Comparison of ENCODE assay signal across 22 cellular contexts in the genomic region with DNA sequence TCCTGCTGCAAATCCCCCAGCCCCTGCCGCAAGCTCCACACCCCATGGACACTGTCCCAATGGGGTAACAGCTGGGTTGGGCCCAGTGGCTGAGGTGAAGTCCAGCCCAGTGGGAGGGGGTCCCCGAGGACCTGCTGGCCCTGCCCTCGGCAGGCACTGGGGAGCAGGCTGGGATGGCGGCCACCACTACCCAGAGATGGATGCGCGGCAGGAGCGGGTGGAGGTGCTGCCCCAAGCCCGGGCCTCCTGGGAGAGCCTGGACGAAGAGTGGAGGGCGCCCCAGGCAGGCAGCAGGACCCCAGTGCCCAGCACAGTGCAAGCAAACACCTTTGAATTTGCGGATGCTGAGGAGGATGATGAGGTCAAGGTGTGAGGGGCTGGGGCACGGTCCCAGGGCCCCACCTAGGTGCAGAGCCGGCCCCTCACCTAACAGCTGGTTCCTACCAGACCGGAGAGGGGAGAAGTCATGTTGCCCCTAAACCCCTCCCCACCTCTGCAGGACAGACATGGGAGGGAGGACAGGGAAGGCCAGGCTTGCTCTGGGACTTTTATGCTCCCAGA. TPM values are rescaled to one million over a fixed set of nuclear protein-coding genes. Genes with fewer than 3 reads are reported as not detected.
DNase-seq lines count a peak whose midpoint lies in the region; ATAC-seq, FAIRE-seq and TF ChIP-seq lines count a peak whose summit lies in the region.
"Had no signal": no experiment of that assay in that cellular context is flagged by ENCODE, and none has a peak within 500 bp of the region (broad histone marks: within the 10 kb centered on the region; RNA-seq: fewer than 3 reads in every experiment).

No MANE protein-coding gene starts in this region.

- peaks cover 20% of the 10 kb centered on the region for H3K4me1 Mint-ChIP-seq in activated CD8-positive, alpha-beta T cell treated with anti-CD3 and anti-CD28 coated beads for 36 hours (ENCODE audit: low read depth)

- H3K27me3 Mint-ChIP-seq in activated CD8-positive, alpha-beta T cell treated with anti-CD3 and anti-CD28 coated beads for 36 hours: peaks cover 7% of the 10 kb centered on the region

- H3K4me1 ChIP-seq in A549: peaks cover 49% of the 10 kb centered on the region
- peaks cover 11 to 78% (median 20%) of the 10 kb centered on the region in 4 donors for H3K4me1 ChIP-seq in Peyer's patch
- H3K4me1 ChIP-seq in endothelial cell of umbilical vein (ENCODE audit: control insufficient read depth, extremely low read depth, insufficient read depth, low read length): peaks cover 29% of the 10 kb centered on the region
- H3K4me1 ChIP-seq in osteoblast (ENCODE audit: insufficient read depth, low read length): peaks cover 36% of the 10 kb centered on the region

- intact Hi-C loops in endothelial cell of umbilical vein (cut with micrococcal nuclease): no loop called here
- intact Hi-C loops in activated CD8-positive, alpha-beta T cell treated with anti-CD3 and anti-CD28 coated beads for 36 hours (cut with micrococcal nuclease): loop anchor here (10.0 kb wide), 1 partner anchor 254 kb away; no protein-coding TSS in a partner anchor

- no peaks in the 10 kb centered on the region for H3K27me3 ChIP-seq in Peyer's patch
- no peaks in the 10 kb centered on the region for H3K27me3 ChIP-seq in endothelial cell of umbilical vein (ENCODE audit: control insufficient read depth in 2 of 2, insufficient read depth in 2 of 2, low read length in 2 of 2)
- H3K27me3 ChIP-seq in osteoblast (ENCODE audit: insufficient read depth, low read length): no peaks in the 10 kb centered on the region

- peaks cover 41% of the 10 kb centered on the region for H3K79me2 ChIP-seq in endothelial cell of umbilical vein (ENCODE audit: control insufficient read depth, insufficient read depth, low read length)
- peaks cover 70% of the 10 kb centered on the region for H3K79me2 ChIP-seq in osteoblast (ENCODE audit: insufficient read depth, low read length)

- CTCF ChIA-PET in A549 (lab: Yijun Ruan, JAX): interaction anchor here (1.1 to 18.5 kb wide), 14 partner anchors 10 to 310 kb away, joined by 3 to 771 read pairs (median 8); partner anchors contain the start of gene LGALS2
- CTCF ChIA-PET in endothelial cell of umbilical vein (lab: Charles Lee): interaction anchor here (0.8 to 21.8 kb wide), 5 partner anchors 11 to 38 kb away, joined by 4 to 977 read pairs (median 10); partner anchors contain the start of gene LGALS2
- CTCF ChIA-PET in activated CD8-positive, alpha-beta T cell treated with anti-CD3 and anti-CD28 coated beads for 36 hours (lab: Charles Lee): interaction anchor here (1.0 to 15.7 kb wide), 7 partner anchors 10 to 253 kb away, joined by 5 to 501 read pairs (median 40); partner anchors contain the start of gene LGALS2

- no peaks in the 10 kb centered on the region for H3K9me3 ChIP-seq in A549
- no peaks in the 10 kb centered on the region for H3K9me3 ChIP-seq in Peyer's patch
- H3K9me3 ChIP-seq in endothelial cell of umbilical vein (replicated peaks; ENCODE audit: control insufficient read depth, insufficient read depth, low read length): no peaks in the 10 kb centered on the region
- H3K9me3 ChIP-seq in osteoblast (ENCODE audit: low read depth, low read length): no peaks in the 10 kb centered on the region
- H3K9me3 ChIP-seq: esophagus muscularis mucosa had no signal

- no peak overlapping the region for H3K4me3 Mint-ChIP-seq in activated CD8-positive, alpha-beta T cell treated with anti-CD3 and anti-CD28 coated beads for 36 hours
- H3K4me3 Mint-ChIP-seq: CD4-positive, CD25-positive, alpha-beta regulatory T cell had no signal

- H3K9me3 Mint-ChIP-seq in activated CD8-positive, alpha-beta T cell treated with anti-CD3 and anti-CD28 coated beads for 36 hours: no peaks in the 10 kb centered on the region
- H3K9me3 Mint-ChIP-seq: CD4-positive, CD25-positive, alpha-beta regulatory T cell had no signal

- WGBS in A549 (ENCODE audit: missing lambda C conversion rate): 92% methylated on average over 8 of the region's 14 CpGs

- peak overlapping the region; percentile 64 for H3K4me2 ChIP-seq in A549
- no peak overlapping the region for H3K4me2 ChIP-seq in endothelial cell of umbilical vein (ENCODE audit: insufficient read depth, low read length)
- no peak overlapping the region for H3K4me2 ChIP-seq in osteoblast (ENCODE audit: insufficient read depth, low read length)

- BruUV-seq in endothelial cell of umbilical vein (replicated peaks; lab: Mats Ljungman, UMichigan): no TSS peak

- POLR2A ChIA-PET in A549 (lab: Yijun Ruan, JAX) (no interaction called here), endothelial cell of umbilical vein (lab: Charles Lee) (interaction anchor here (3.0 kb wide), 1 partner anchor 22 kb away, joined by 17 read pairs; no protein-coding TSS in a partner anchor)
- POLR2A ChIA-PET in activated CD8-positive, alpha-beta T cell treated with anti-CD3 and anti-CD28 coated beads for 36 hours (lab: Charles Lee): interaction anchor here (0.8 to 1.7 kb wide), 2 partner anchors 19 to 84 kb away, joined by 5 to 6 read pairs; no protein-coding TSS in a partner anchor

- no peak overlapping the region for H3K9ac ChIP-seq in endothelial cell of umbilical vein (replicated peaks; ENCODE audit: extremely low read depth, insufficient read depth, low read length)

- peaks cover 3% of the 10 kb centered on the region for H4K20me1 ChIP-seq in endothelial cell of umbilical vein (replicated peaks; ENCODE audit: control insufficient read depth, extremely low read depth, insufficient read depth, low read length)
- H4K20me1 ChIP-seq in osteoblast (ENCODE audit: insufficient read depth, low read length): peaks cover 85% of the 10 kb centered on the region

- TF ChIP-seq POLR2A in A549 (IDR thresholded peaks at IDR 0.05; ENCODE audit: low read length): no peak
- no peak for TF ChIP-seq POLR2A in Peyer's patch (IDR thresholded peaks at IDR 0.05)
- TF ChIP-seq POLR2A in endothelial cell of umbilical vein (IDR thresholded peaks at IDR 0.05; ENCODE audit: low read depth, low read length): peak; percentile 22
- no peak for TF ChIP-seq POLR2A in erythroblast (IDR thresholded peaks at IDR 0.05; ENCODE audit: low read length)

- no peak for ATAC-seq in A549
- no peak for ATAC-seq in activated CD8-positive, alpha-beta T cell treated with anti-CD3 and anti-CD28 coated beads for 36 hours

- H3K4me3 ChIP-seq in A549: no peak overlapping the region
- no peak overlapping the region for H3K4me3 ChIP-seq in Peyer's patch
- no peak overlapping the region for H3K4me3 ChIP-seq in endothelial cell of umbilical vein (replicated peaks in 1 of 3; ENCODE audit: insufficient read depth in 1 of 3, low read depth in 1 of 3, low read length in 3 of 3)
- H3K4me3 ChIP-seq in osteoblast (ENCODE audit: insufficient read depth, low read length): no peak overlapping the region
- H3K4me3 ChIP-seq: esophagus muscularis mucosa had no signal

- no peak overlapping the region for H3K27ac Mint-ChIP-seq in activated CD8-positive, alpha-beta T cell treated with anti-CD3 and anti-CD28 coated beads for 36 hours
- H3K27ac Mint-ChIP-seq: CD4-positive, CD25-positive, alpha-beta regulatory T cell had no signal

- dilution Hi-C loops in endothelial cell of umbilical vein (cut with MboI; ENCODE audit: extremely low pct_ligation_motif_present, low sequenced_read_pairs): no loop called here

- H2AFZ ChIP-seq in endothelial cell of umbilical vein (ENCODE audit: low read depth, low read length) (no peak overlapping the region), osteoblast (ENCODE audit: low read length) (no peak overlapping the region)

- TF ChIP-seq CTCF in A549 (IDR thresholded peaks at IDR 0.05) (no peak), Peyer's patch (IDR thresholded peaks at IDR 0.05) (no peak), endothelial cell of umbilical vein (IDR thresholded peaks at IDR 0.05; ENCODE audit: extremely low read depth in 1 of 2, insufficient read depth in 1 of 2, low read depth in 1 of 2, low read length in 2 of 2) (no peak), osteoblast (IDR thresholded peaks at IDR 0.05; ENCODE audit: extremely low read depth, low read depth, low read length) (no peak)
- no peak for TF ChIP-seq CTCF in activated CD8-positive, alpha-beta T cell treated with anti-CD3 and anti-CD28 coated beads for 36 hours (IDR thresholded peaks at IDR 0.05)

- no peak for DNase-seq in A549 (ENCODE audit: low read depth in 1 of 2, low spot score in 1 of 2)
- no peak for DNase-seq in Peyer's patch
- DNase-seq in endothelial cell of umbilical vein (ENCODE audit: low read depth, low spot score): no peak
- peak; percentile 43 for DNase-seq in osteoblast (ENCODE audit: insufficient read length, low spot score, missing footprints)
- no peak for DNase-seq in NCI-H748 (lab: John Stamatoyannopoulos, UW; ENCODE audit: unreplicated experiment)
- DNase-seq in erythroblast (lab: John Stamatoyannopoulos, UW): no peak
- no peak for DNase-seq in activated CD8-positive, alpha-beta T cell treated with anti-CD3 and anti-CD28 coated beads for 36 hours
- DNase-seq in stimulated activated CD4-positive, alpha-beta T cell treated with anti-CD3 and anti-CD28 coated beads, Interleukin-2, amount 100 ng/mL, for 48 hours: no peak
- DNase-seq: activated CD4-positive, alpha-beta T cell treated with anti-CD3 and anti-CD28 coated beads for 4 hours; activated effector memory CD4-positive, alpha-beta T cell treated with Interleukin-2 at 50 U/mL for 16 hours; CD4-positive, CD25-positive, alpha-beta regulatory T cell; DMS79; NCI-H2171 treated with DMSO at 0.1 percent for 48 hours; NCI-H82; stimulated activated naive CD4-positive, alpha-beta T cell; SW 1271 had no signal

- no peak for FAIRE-seq in A549 (lab: Jason Lieb, UNC)
- FAIRE-seq in endothelial cell of umbilical vein (lab: Jason Lieb, UNC): no peak

- no peak for TF ChIP-seq EP300 in A549 (IDR thresholded peaks at IDR 0.05)

- no peaks in the 10 kb centered on the region for H3K36me3 Mint-ChIP-seq in activated CD8-positive, alpha-beta T cell treated with anti-CD3 and anti-CD28 coated beads for 36 hours (ENCODE audit: low read depth)
- H3K36me3 Mint-ChIP-seq: CD4-positive, CD25-positive, alpha-beta regulatory T cell had no signal

- H3K36me3 ChIP-seq in Peyer's patch: peaks cover 0 to 22% (median 0%) of the 10 kb centered on the region in 3 donors
- peaks cover 23 to 31% of the 10 kb centered on the region in 2 experiments for H3K36me3 ChIP-seq in endothelial cell of umbilical vein (ENCODE audit: control insufficient read depth in 2 of 2, extremely low read depth in 1 of 2, insufficient read depth in 2 of 2, low read length in 2 of 2)
- H3K36me3 ChIP-seq in osteoblast (ENCODE audit: insufficient read depth, low read length): peaks cover 46% of the 10 kb centered on the region

- H3K9me1 ChIP-seq in endothelial cell of umbilical vein (replicated peaks; ENCODE audit: control insufficient read depth, extremely low read depth, insufficient read depth, low read length): no peaks in the 10 kb centered on the region

- TF ChIP-seq RAD21 in A549 (conservative IDR thresholded peaks at IDR 0.05 in 1 of 2, IDR thresholded peaks at IDR 0.05 in 1 of 2): no peak

- H3K27ac ChIP-seq in A549 (peak overlapping the region in 1 of 2 experiments; percentile 79; a peak in 3 of 6 replicates), Peyer's patch (peak overlapping the region in 3 of 4 donors; percentile 51 to 93 (median 84)), endothelial cell of umbilical vein (ENCODE audit: insufficient read depth, low read depth, low read length) (no peak overlapping the region), osteoblast (ENCODE audit: low read depth, low read length) (no peak overlapping the region)

RNA-seq across cellular contexts. Expression of gene CDC42EP1, which starts 8.2 kb away (rescaled TPM):
- polyA plus RNA-seq in A549 (2011; rRNA removed): 12.2 and 16.0 TPM in 2 replicates
- polyA plus RNA-seq in A549 (2012; cell fraction: cytosol; rRNA removed): 23.4 and 33.7 TPM in 2 replicates
- polyA plus RNA-seq in A549 (2012; cell fraction: nucleus; rRNA removed): 21.3 and 29.9 TPM in 2 replicates
- polyA plus RNA-seq in A549 (2017; fragmentation: RNase III; extraction: RNeasy Plus Mini Kit Qiagen cat#74134 plus additional on column Dnase treatment): 20.2 to 21.5 TPM (median 20.3 TPM) in 3 replicates
- polyA minus RNA-seq in A549 (2011; rRNA and poly(A)+ RNA removed): 9.8 and 15.0 TPM in 2 replicates
- 10 to 100 TPM; 22.3 to 41.0 (median 34.7) TPM for total RNA-seq in Peyer's patch
- 141 and 146 TPM in 2 replicates for total RNA-seq in endothelial cell of umbilical vein
- 82.2 and 100 TPM in 2 replicates for polyA plus RNA-seq in endothelial cell of umbilical vein
- polyA plus RNA-seq in endothelial cell of umbilical vein (2011; cell fraction: cytosol; rRNA removed): 34.6 and 54.8 TPM in 2 replicates
- 26.2 and 27.8 TPM in 2 replicates for polyA plus RNA-seq in endothelial cell of umbilical vein (2011; cell fraction: nucleus; rRNA removed)
- polyA plus RNA-seq in endothelial cell of umbilical vein (2012): 55.5 and 78.4 TPM in 2 replicates
- 16.9 and 24.9 TPM in 2 replicates for polyA minus RNA-seq in endothelial cell of umbilical vein
- polyA minus RNA-seq in endothelial cell of umbilical vein (2011; cell fraction: cytosol; rRNA and poly(A)+ RNA removed): 33.0 TPM
- 13.5 and 26.4 TPM in 2 replicates for polyA minus RNA-seq in endothelial cell of umbilical vein (2011; cell fraction: nucleus; rRNA and poly(A)+ RNA removed)
- 28.6 and 35.5 TPM in 2 replicates for total RNA-seq in osteoblast
- total RNA-seq in activated CD8-positive, alpha-beta T cell treated with anti-CD3 and anti-CD28 coated beads for 36 hours: under 1 TPM; 0.59 to 0.72 TPM
- total RNA-seq: CD4-positive, CD25-positive, alpha-beta regulatory T cell had no signal
- polyA plus RNA-seq: CD4-positive, CD25-positive, alpha-beta regulatory T cell had no signal

RNA-seq across cellular contexts. Expression of gene LGALS2, which starts 11.4 kb away (rescaled TPM):
- polyA plus RNA-seq in A549 (2011; rRNA removed) (1.1 and 2.0 TPM in 2 replicates), A549 (2017; fragmentation: RNase III; extraction: RNeasy Plus Mini Kit Qiagen cat#74134 plus additional on column Dnase treatment) (0.45 to 0.75 TPM (median 0.63 TPM) in 3 replicates), endothelial cell of umbilical vein (not detected in 2 replicates)
- 0.22 and 0.39 TPM in 2 replicates for polyA plus RNA-seq in A549 (2012; cell fraction: cytosol; rRNA removed)
- polyA plus RNA-seq in A549 (2012; cell fraction: nucleus; rRNA removed): 0.14 TPM in 1 of 2 replicates, not detected in the other
- polyA minus RNA-seq in A549 (2011; rRNA and poly(A)+ RNA removed): not detected in 2 replicates
- total RNA-seq in Peyer's patch (100 to 1,000 TPM in 2 of 4 donors, 10 to 100 TPM in 2; 19.8 to 190 (median 92.7) TPM), endothelial cell of umbilical vein (not detected in 2 replicates), osteoblast (not detected in 2 replicates)
- polyA plus RNA-seq in endothelial cell of umbilical vein (2011; cell fraction: cytosol; rRNA removed): not detected in 2 replicates
- polyA plus RNA-seq in endothelial cell of umbilical vein (2011; cell fraction: nucleus; rRNA removed): not detected in 2 replicates
- polyA plus RNA-seq in endothelial cell of umbilical vein (2012): not detected in 2 replicates
- polyA minus RNA-seq in endothelial cell of umbilical vein: not detected in 2 replicates
- not detected for polyA minus RNA-seq in endothelial cell of umbilical vein (2011; cell fraction: cytosol; rRNA and poly(A)+ RNA removed)
- not detected in 2 replicates for polyA minus RNA-seq in endothelial cell of umbilical vein (2011; cell fraction: nucleus; rRNA and poly(A)+ RNA removed)
- not detected for total RNA-seq in activated CD8-positive, alpha-beta T cell treated with anti-CD3 and anti-CD28 coated beads for 36 hours
- total RNA-seq: CD4-positive, CD25-positive, alpha-beta regulatory T cell; esophagus muscularis mucosa; H7; osteocyte; RPMI7951; sciatic nerve; urinary bladder had no signal

RNA-seq across cellular contexts. Expression of gene GGA1, which starts 40.1 kb away (rescaled TPM):
- polyA plus RNA-seq in A549 (2011; rRNA removed) (20.5 and 22.0 TPM in 2 replicates), A549 (2017; fragmentation: RNase III; extraction: RNeasy Plus Mini Kit Qiagen cat#74134 plus additional on column Dnase treatment) (23.5 to 28.4 TPM (median 26.1 TPM) in 3 replicates), endothelial cell of umbilical vein (54.1 and 75.6 TPM in 2 replicates)
- polyA plus RNA-seq in A549 (2012; cell fraction: cytosol; rRNA removed): 25.4 and 29.6 TPM in 2 replicates
- polyA plus RNA-seq in A549 (2012; cell fraction: nucleus; rRNA removed): 116 and 166 TPM in 2 replicates
- 18.1 and 19.4 TPM in 2 replicates for polyA minus RNA-seq in A549 (2011; rRNA and poly(A)+ RNA removed)
- total RNA-seq in Peyer's patch (100 to 1,000 TPM in 3 of 4 donors, 10 to 100 TPM in 1; 67.1 to 189 (median 117) TPM), endothelial cell of umbilical vein (55.9 and 67.5 TPM in 2 replicates), osteoblast (36.2 and 38.6 TPM in 2 replicates)
- polyA plus RNA-seq in endothelial cell of umbilical vein (2011; cell fraction: cytosol; rRNA removed): 21.0 and 32.6 TPM in 2 replicates
- polyA plus RNA-seq in endothelial cell of umbilical vein (2011; cell fraction: nucleus; rRNA removed): 228 and 233 TPM in 2 replicates
- polyA plus RNA-seq in endothelial cell of umbilical vein (2012): 33.6 and 34.6 TPM in 2 replicates
- polyA minus RNA-seq in endothelial cell of umbilical vein: 40.4 and 48.0 TPM in 2 replicates
- 13.4 TPM for polyA minus RNA-seq in endothelial cell of umbilical vein (2011; cell fraction: cytosol; rRNA and poly(A)+ RNA removed)
- 47.3 and 65.5 TPM in 2 replicates for polyA minus RNA-seq in endothelial cell of umbilical vein (2011; cell fraction: nucleus; rRNA and poly(A)+ RNA removed)
- total RNA-seq in activated CD8-positive, alpha-beta T cell treated with anti-CD3 and anti-CD28 coated beads for 36 hours: 10 to 100 TPM; 59.7 to 62.8 TPM

RNA-seq across cellular contexts. Expression of gene CARD10, which starts 49.3 kb away (rescaled TPM):
- polyA plus RNA-seq in A549 (2011; rRNA removed): 8.3 and 11.1 TPM in 2 replicates
- 16.0 and 23.0 TPM in 2 replicates for polyA plus RNA-seq in A549 (2012; cell fraction: cytosol; rRNA removed)
- polyA plus RNA-seq in A549 (2012; cell fraction: nucleus; rRNA removed): 52.8 and 67.1 TPM in 2 replicates
- polyA plus RNA-seq in A549 (2017; fragmentation: RNase III; extraction: RNeasy Plus Mini Kit Qiagen cat#74134 plus additional on column Dnase treatment): 14.1 to 16.1 TPM (median 15.3 TPM) in 3 replicates
- polyA minus RNA-seq in A549 (2011; rRNA and poly(A)+ RNA removed): 12.5 and 17.6 TPM in 2 replicates
- total RNA-seq in Peyer's patch: 100 to 1,000 TPM in 3 of 4 donors, 10 to 100 TPM in 1; 74.3 to 142 (median 123) TPM
- total RNA-seq in endothelial cell of umbilical vein: 39.5 and 40.6 TPM in 2 replicates
- 36.1 and 42.0 TPM in 2 replicates for polyA plus RNA-seq in endothelial cell of umbilical vein
- polyA plus RNA-seq in endothelial cell of umbilical vein (2011; cell fraction: cytosol; rRNA removed): 21.1 and 28.5 TPM in 2 replicates
- 44.8 and 58.7 TPM in 2 replicates for polyA plus RNA-seq in endothelial cell of umbilical vein (2011; cell fraction: nucleus; rRNA removed)
- polyA plus RNA-seq in endothelial cell of umbilical vein (2012): 19.0 and 22.9 TPM in 2 replicates
- 23.6 and 26.9 TPM in 2 replicates for polyA minus RNA-seq in endothelial cell of umbilical vein
- 12.5 TPM for polyA minus RNA-seq in endothelial cell of umbilical vein (2011; cell fraction: cytosol; rRNA and poly(A)+ RNA removed)
- polyA minus RNA-seq in endothelial cell of umbilical vein (2011; cell fraction: nucleus; rRNA and poly(A)+ RNA removed): 12.6 and 21.3 TPM in 2 replicates
- 11.9 and 12.7 TPM in 2 replicates for total RNA-seq in osteoblast
- under 1 TPM; 0.09 to 0.18 TPM for total RNA-seq in activated CD8-positive, alpha-beta T cell treated with anti-CD3 and anti-CD28 coated beads for 36 hours
- total RNA-seq: CD4-positive, CD25-positive, alpha-beta regulatory T cell had no signal
- polyA plus RNA-seq: CD4-positive, CD25-positive, alpha-beta regulatory T cell had no signal

Comparison
In these comparisons a context has a peak if more than half of its experiments do, and no peak if none do; other contexts are left out.
1. H3K27ac ChIP-seq: peak in Peyer's patch (3 of 4); none in endothelial cell of umbilical vein (single experiment) and osteoblast (single experiment).
2. RNA of gene CDC42EP1, which starts 8.2 kb away (total RNA-seq): 141 to 146 TPM in endothelial cell of umbilical vein, 22.3 to 41.0 TPM in Peyer's patch and 28.6 to 35.5 TPM in osteoblast; 0.59 to 0.72 TPM in activated CD8-positive, alpha-beta T cell treated with anti-CD3 and anti-CD28 coated beads for 36 hours; every median in the first group is over 10 times any median in the second.
3. RNA of gene LGALS2, which starts 11.4 kb away (total RNA-seq): 19.8 to 190 TPM in Peyer's patch; not detected in endothelial cell of umbilical vein, not detected in osteoblast and not detected in activated CD8-positive, alpha-beta T cell treated with anti-CD3 and anti-CD28 coated beads for 36 hours; every median in the first group is over 10 times any median in the second.